1 cellular context compared by ENCODE assay signal in the genomic region with DNA sequence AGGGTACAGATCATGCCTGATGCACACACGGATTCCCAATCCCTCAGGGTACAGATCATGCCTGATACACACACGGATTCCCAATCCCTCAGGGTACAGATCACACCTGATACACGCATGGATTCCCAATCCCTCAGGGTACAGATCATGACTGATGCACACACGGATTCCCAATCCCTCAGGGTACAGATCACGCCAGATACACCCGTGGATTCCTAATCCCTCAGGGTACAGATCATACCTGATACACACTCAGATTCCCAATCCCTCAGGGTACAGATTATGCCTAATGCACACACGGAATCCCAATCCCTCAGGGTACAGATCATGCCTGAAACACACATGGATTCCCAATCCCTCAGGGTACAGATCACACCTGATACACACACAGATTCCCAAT.
TF ChIP-seq lines count a peak whose summit lies in the region.

No MANE protein-coding gene starts in this region.

TF ChIP-seq in HEK293, 187 proteins besides CTCF, POLR2A, EP300 and RAD21:
- TF ChIP-seq SETDB1 (IDR thresholded peaks at IDR 0.05; ENCODE audit: insufficient read length, low read length) = peak; percentile 82
